10 cellular contexts compared by ENCODE assay signal in genomic region chr12:120101182-120101581, GRCh38. TPM values are rescaled to one million over a fixed set of nuclear protein-coding genes. Genes with fewer than 3 reads are reported as not detected.
A peak's percentile ranks its signal among the peaks of the same experiment; 100 is the strongest.
DNase-seq lines count a peak whose midpoint lies in the region; ATAC-seq and TF ChIP-seq lines count a peak whose summit lies in the region.
"Had no signal": no experiment of that assay in that cellular context is flagged by ENCODE, and none has a peak within 500 bp of the region (broad histone marks: within the 10 kb centered on the region; RNA-seq: fewer than 3 reads in every experiment).

No MANE protein-coding gene starts in this region.

- no peak for ATAC-seq in upper lobe of right lung
- ATAC-seq: HCT116 had no signal

- WGBS in esophagus muscularis mucosa = 48% methylated on average over 11 of the region's 11 CpGs
- 61 to 76% methylated on average over 11 of the region's 11 CpGs for WGBS in sigmoid colon, 2 donors

- no peak overlapping the region for H2AFZ ChIP-seq in Karpas-422 (ENCODE audit: low read length)

- H4K20me1 ChIP-seq in Karpas-422 (ENCODE audit: insufficient read depth, low read depth, low read length) = peaks cover 38% of the 10 kb centered on the region; the same call in 1 of the 2 replicates

- H3K27ac ChIP-seq in esophagus muscularis mucosa (replicated peaks in 1 of 4) = peak overlapping the region; percentile 59 to 80 (median 72)
- peak overlapping the region; percentile 56 to 67 (median 62) for H3K27ac ChIP-seq in sigmoid colon
- H3K27ac ChIP-seq in Karpas-422 (ENCODE audit: low read length) = no peak overlapping the region
- H3K27ac ChIP-seq in upper lobe of right lung = no peak overlapping the region

- H3K9me3 ChIP-seq in esophagus muscularis mucosa = no peaks in the 10 kb centered on the region
- H3K9me3 ChIP-seq in sigmoid colon = no peaks in the 10 kb centered on the region
- no peaks in the 10 kb centered on the region for H3K9me3 ChIP-seq in Karpas-422 (ENCODE audit: low read length)
- H3K9me3 ChIP-seq in upper lobe of right lung = no peaks in the 10 kb centered on the region

- peaks cover 41 to 82% (median 75%) of the 10 kb centered on the region in 4 donors for H3K36me3 ChIP-seq in esophagus muscularis mucosa
- peaks cover 23 to 70% (median 45%) of the 10 kb centered on the region in 4 donors for H3K36me3 ChIP-seq in sigmoid colon
- H3K36me3 ChIP-seq in Karpas-422 (ENCODE audit: insufficient read depth, low read length) = peaks cover 9% of the 10 kb centered on the region
- H3K36me3 ChIP-seq in upper lobe of right lung = peaks cover 65% of the 10 kb centered on the region

- H3K9ac ChIP-seq in Karpas-422 (ENCODE audit: low read length) = no peak overlapping the region

- in situ Hi-C loops in GM13976 (cut with MboI; ENCODE audit: low sequenced_read_pairs, unreplicated experiment) = no loop called here

- DNase-seq in GM13976 (ENCODE audit: low spot score) (peak; percentile 62), LNCaP clone FGC (ENCODE audit: low read depth) (peak; percentile 45), esophagus muscularis mucosa (ENCODE audit: extremely low spot score) (no peak), sigmoid colon (no peak), SHP77 treated with DMSO at 0.1 percent for 48 hours (lab: John Stamatoyannopoulos, UW) (no peak), Karpas-422 (no peak), upper lobe of right lung (no peak)
- no peak for DNase-seq in effector CD8-positive, alpha-beta T cell (lab: John Stamatoyannopoulos, UW)
- DNase-seq: activated gamma-delta T cell had no signal

- intact Hi-C loops in esophagus muscularis mucosa (cut with DNase I) (no loop called here), sigmoid colon (cut with DNase I) (no loop called here), upper lobe of right lung (cut with DNase I) (no loop called here)

- H3K4me1 ChIP-seq in esophagus muscularis mucosa (peaks cover 32 to 50% (median 41%) of the 10 kb centered on the region in 4 donors), sigmoid colon (peaks cover 0 to 36% (median 25%) of the 10 kb centered on the region in 4 donors), Karpas-422 (ENCODE audit: low read length) (no peaks in the 10 kb centered on the region), upper lobe of right lung (peaks cover 19% of the 10 kb centered on the region)

- no peak for TF ChIP-seq POLR2A in esophagus muscularis mucosa (IDR thresholded peaks at IDR 0.05; ENCODE audit: low read depth)
- no peak for TF ChIP-seq POLR2A in sigmoid colon (IDR thresholded peaks at IDR 0.05)

- no peak overlapping the region for H3K4me2 ChIP-seq in Karpas-422 (ENCODE audit: low read depth, low read length, poor library complexity, severe bottlenecking)

- H3K79me2 ChIP-seq in Karpas-422 (ENCODE audit: low read length) = peaks cover 58% of the 10 kb centered on the region

- no peak for TF ChIP-seq CTCF in GM13976 (IDR thresholded peaks at IDR 0.05; ENCODE audit: borderline replicate concordance, control extremely low read depth, extremely low read depth, insufficient read depth, missing control alignments)
- TF ChIP-seq CTCF in LNCaP clone FGC (IDR thresholded peaks at IDR 0.05; ENCODE audit: control insufficient read depth, extremely low read depth, insufficient read depth) = no peak
- TF ChIP-seq CTCF in esophagus muscularis mucosa (IDR thresholded peaks at IDR 0.05) = no peak
- no peak for TF ChIP-seq CTCF in sigmoid colon (IDR thresholded peaks at IDR 0.05)
- no peak for TF ChIP-seq CTCF in upper lobe of right lung (IDR thresholded peaks at IDR 0.05)

- no peaks in the 10 kb centered on the region for H3K9me2 ChIP-seq in Karpas-422 (replicated peaks; ENCODE audit: insufficient read depth, low read length)

- peak overlapping the region; percentile 17 for H3K4me3 ChIP-seq in LNCaP clone FGC (ENCODE audit: low read depth, low read length)
- H3K4me3 ChIP-seq in esophagus muscularis mucosa = peak overlapping the region in 1 of 4 donors; percentile 11
- no peak overlapping the region for H3K4me3 ChIP-seq in sigmoid colon
- H3K4me3 ChIP-seq in Karpas-422 (ENCODE audit: low read length) = no peak overlapping the region
- no peak overlapping the region for H3K4me3 ChIP-seq in upper lobe of right lung

- H3K27me3 ChIP-seq in esophagus muscularis mucosa = no peaks in the 10 kb centered on the region
- no peaks in the 10 kb centered on the region for H3K27me3 ChIP-seq in sigmoid colon
- no peaks in the 10 kb centered on the region for H3K27me3 ChIP-seq in Karpas-422 (ENCODE audit: low read length)
- no peaks in the 10 kb centered on the region for H3K27me3 ChIP-seq in upper lobe of right lung

- TF ChIP-seq EP300 in esophagus muscularis mucosa (IDR thresholded peaks at IDR 0.05) = no peak
- no peak for TF ChIP-seq EP300 in sigmoid colon (IDR thresholded peaks at IDR 0.05)

RNA-seq across cellular contexts. Expression of gene RAB35, which starts 15.4 kb away (rescaled TPM):
- total RNA-seq in esophagus muscularis mucosa (10 to 100 TPM; 18.7 to 45.9 (median 38.3) TPM), sigmoid colon (10 to 100 TPM; 17.5 to 25.4 (median 22.3) TPM), upper lobe of right lung (58.7 TPM)
- polyA plus RNA-seq in sigmoid colon = 10 to 100 TPM; 24.6 to 43.0 (median 33.5) TPM
- total RNA-seq in Karpas-422 (2014; rRNA removed; shearing (Covaris generic); ENCODE audit: low replicate concordance) = 18.9 and 29.4 TPM in 2 replicates

Comparison
In these comparisons a context has a peak if more than half of its experiments do, and no peak if none do; other contexts are left out.
1. DNase-seq: peak in GM13976 (single experiment) and LNCaP clone FGC (single experiment); none in esophagus muscularis mucosa (single experiment), sigmoid colon (single experiment), SHP77 treated with DMSO at 0.1 percent for 48 hours (single experiment), Karpas-422 (single experiment), upper lobe of right lung (single experiment) and effector CD8-positive, alpha-beta T cell (single experiment).
2. H3K27ac ChIP-seq: peak in esophagus muscularis mucosa (4 of 4) and sigmoid colon (4 of 4); none in Karpas-422 (single experiment) and upper lobe of right lung (single experiment).